30 cellular contexts compared by ENCODE assay signal in the genomic region with DNA sequence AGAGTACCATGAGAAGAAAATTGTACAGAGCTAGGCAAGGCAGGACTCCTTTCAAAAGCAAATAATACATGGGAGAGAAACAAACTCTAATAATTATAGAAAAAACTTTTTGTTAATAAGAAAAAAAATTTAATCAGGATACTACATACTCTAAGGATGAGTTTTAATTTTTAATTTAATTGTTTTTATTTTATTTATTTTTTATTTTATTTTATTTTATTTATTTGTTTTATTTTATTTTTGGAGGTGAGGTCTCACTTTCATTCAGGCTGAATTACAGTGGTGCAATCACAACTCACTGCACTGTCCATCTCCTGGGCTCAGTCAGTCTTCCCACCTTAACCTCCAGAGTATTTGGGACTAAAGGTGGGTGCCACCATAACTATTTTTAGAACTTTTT.
DNase-seq lines count a peak whose midpoint lies in the region; ATAC-seq, FAIRE-seq and TF ChIP-seq lines count a peak whose summit lies in the region.
"Had no signal": no experiment of that assay in that cellular context is flagged by ENCODE, and none has a peak within 500 bp of the region (broad histone marks: within the 10 kb centered on the region; RNA-seq: fewer than 3 reads in every experiment).

No MANE protein-coding gene starts in this region.

- H3K9me3 Mint-ChIP-seq in WTC11 = no peaks in the 10 kb centered on the region
- H3K9me3 Mint-ChIP-seq: CD4-positive, alpha-beta T cell; CD8-positive, alpha-beta memory T cell had no signal

- CTCF ChIA-PET in WTC11 (lab: Charles Lee) = no interaction called here

- no peak for TF ChIP-seq CTCF in WTC11 (IDR thresholded peaks at IDR 0.05)

- no peaks in the 10 kb centered on the region for H3K36me3 Mint-ChIP-seq in WTC11
- H3K36me3 Mint-ChIP-seq: CD14-positive monocyte; CD4-positive, alpha-beta memory T cell; CD4-positive, CD25-positive, alpha-beta regulatory T cell; CD8-positive, alpha-beta memory T cell; CD8-positive, alpha-beta T cell had no signal

- no peak overlapping the region for H3K27ac Mint-ChIP-seq in WTC11
- H3K27ac Mint-ChIP-seq: B cell; CD14-positive monocyte; CD4-positive, alpha-beta memory T cell; CD4-positive, alpha-beta T cell; CD4-positive, CD25-positive, alpha-beta regulatory T cell; CD8-positive, alpha-beta memory T cell; CD8-positive, alpha-beta T cell had no signal

- POLR2A ChIA-PET in WTC11 (lab: Charles Lee) = no interaction called here

- FAIRE-seq in G401.6 (lab: Jason Lieb, UNC) (peak; percentile 89), RCC 7860 (lab: Jason Lieb, UNC) (peak; percentile 57)
- FAIRE-seq: A204.1, A549, D721Med had no signal

- ATAC-seq in WTC11 (no peak), left ventricle myocardium superior (no peak)
- ATAC-seq: A549; CD8-positive, alpha-beta T cell had no signal

- DNase-seq in RCC 7860 (ENCODE audit: low spot score) (no peak), WTC11 (ENCODE audit: low spot score) (no peak), left ventricle myocardium superior (no peak), 8988T (no peak)
- DNase-seq in activated T-cell treated with anti-CD3 and anti-CD28 coated beads, Interleukin-2, amount 50 U/mL, for 48 hours = no peak
- DNase-seq: ACHN; AML-193; BE2C; C1 segment of cervical spinal cord; Caco-2; Calu3; CD4-positive, alpha-beta memory T cell; CD4-positive, alpha-beta T cell; CD4-positive, CD25-positive, alpha-beta regulatory T cell; CD8-positive, alpha-beta memory T cell; CD8-positive, alpha-beta T cell; COR-L47; DMS 273 treated with DMSO at 0.1 percent for 48 hours; DMS153; DMS53; DMS79; DMS79 treated with DMSO at 0.1 percent for 48 hours; DND-41; EL had no signal

- no peak overlapping the region for H3K4me3 Mint-ChIP-seq in WTC11
- H3K4me3 Mint-ChIP-seq: B cell; CD14-positive monocyte; CD4-positive, alpha-beta memory T cell; CD4-positive, alpha-beta T cell; CD4-positive, CD25-positive, alpha-beta regulatory T cell; CD8-positive, alpha-beta memory T cell; CD8-positive, alpha-beta T cell had no signal

- H3K27me3 Mint-ChIP-seq in WTC11 (ENCODE audit: low read depth) = no peaks in the 10 kb centered on the region
- H3K27me3 Mint-ChIP-seq: B cell; CD4-positive, alpha-beta memory T cell; CD4-positive, alpha-beta T cell; CD4-positive, CD25-positive, alpha-beta regulatory T cell; CD8-positive, alpha-beta memory T cell had no signal

- H3K4me1 Mint-ChIP-seq in WTC11 = no peaks in the 10 kb centered on the region
- H3K4me1 Mint-ChIP-seq: B cell; CD14-positive monocyte; CD4-positive, alpha-beta memory T cell; CD4-positive, CD25-positive, alpha-beta regulatory T cell; CD8-positive, alpha-beta memory T cell had no signal

- intact Hi-C loops in left ventricle myocardium superior (cut with micrococcal nuclease) = no loop called here

TF ChIP-seq in WTC11, 78 proteins besides CTCF, POLR2A, EP300 and RAD21:
- TF ChIP-seq, protein P1, sequence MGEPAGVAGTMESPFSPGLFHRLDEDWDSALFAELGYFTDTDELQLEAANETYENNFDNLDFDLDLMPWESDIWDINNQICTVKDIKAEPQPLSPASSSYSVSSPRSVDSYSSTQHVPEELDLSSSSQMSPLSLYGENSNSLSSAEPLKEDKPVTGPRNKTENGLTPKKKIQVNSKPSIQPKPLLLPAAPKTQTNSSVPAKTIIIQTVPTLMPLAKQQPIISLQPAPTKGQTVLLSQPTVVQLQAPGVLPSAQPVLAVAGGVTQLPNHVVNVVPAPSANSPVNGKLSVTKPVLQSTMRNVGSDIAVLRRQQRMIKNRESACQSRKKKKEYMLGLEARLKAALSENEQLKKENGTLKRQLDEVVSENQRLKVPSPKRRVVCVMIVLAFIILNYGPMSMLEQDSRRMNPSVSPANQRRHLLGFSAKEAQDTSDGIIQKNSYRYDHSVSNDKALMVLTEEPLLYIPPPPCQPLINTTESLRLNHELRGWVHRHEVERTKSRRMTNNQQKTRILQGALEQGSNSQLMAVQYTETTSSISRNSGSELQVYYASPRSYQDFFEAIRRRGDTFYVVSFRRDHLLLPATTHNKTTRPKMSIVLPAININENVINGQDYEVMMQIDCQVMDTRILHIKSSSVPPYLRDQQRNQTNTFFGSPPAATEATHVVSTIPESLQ (CRISPR knock-in tag; IDR thresholded peaks at IDR 0.05) = no peak
- TF ChIP-seq, protein P2, sequence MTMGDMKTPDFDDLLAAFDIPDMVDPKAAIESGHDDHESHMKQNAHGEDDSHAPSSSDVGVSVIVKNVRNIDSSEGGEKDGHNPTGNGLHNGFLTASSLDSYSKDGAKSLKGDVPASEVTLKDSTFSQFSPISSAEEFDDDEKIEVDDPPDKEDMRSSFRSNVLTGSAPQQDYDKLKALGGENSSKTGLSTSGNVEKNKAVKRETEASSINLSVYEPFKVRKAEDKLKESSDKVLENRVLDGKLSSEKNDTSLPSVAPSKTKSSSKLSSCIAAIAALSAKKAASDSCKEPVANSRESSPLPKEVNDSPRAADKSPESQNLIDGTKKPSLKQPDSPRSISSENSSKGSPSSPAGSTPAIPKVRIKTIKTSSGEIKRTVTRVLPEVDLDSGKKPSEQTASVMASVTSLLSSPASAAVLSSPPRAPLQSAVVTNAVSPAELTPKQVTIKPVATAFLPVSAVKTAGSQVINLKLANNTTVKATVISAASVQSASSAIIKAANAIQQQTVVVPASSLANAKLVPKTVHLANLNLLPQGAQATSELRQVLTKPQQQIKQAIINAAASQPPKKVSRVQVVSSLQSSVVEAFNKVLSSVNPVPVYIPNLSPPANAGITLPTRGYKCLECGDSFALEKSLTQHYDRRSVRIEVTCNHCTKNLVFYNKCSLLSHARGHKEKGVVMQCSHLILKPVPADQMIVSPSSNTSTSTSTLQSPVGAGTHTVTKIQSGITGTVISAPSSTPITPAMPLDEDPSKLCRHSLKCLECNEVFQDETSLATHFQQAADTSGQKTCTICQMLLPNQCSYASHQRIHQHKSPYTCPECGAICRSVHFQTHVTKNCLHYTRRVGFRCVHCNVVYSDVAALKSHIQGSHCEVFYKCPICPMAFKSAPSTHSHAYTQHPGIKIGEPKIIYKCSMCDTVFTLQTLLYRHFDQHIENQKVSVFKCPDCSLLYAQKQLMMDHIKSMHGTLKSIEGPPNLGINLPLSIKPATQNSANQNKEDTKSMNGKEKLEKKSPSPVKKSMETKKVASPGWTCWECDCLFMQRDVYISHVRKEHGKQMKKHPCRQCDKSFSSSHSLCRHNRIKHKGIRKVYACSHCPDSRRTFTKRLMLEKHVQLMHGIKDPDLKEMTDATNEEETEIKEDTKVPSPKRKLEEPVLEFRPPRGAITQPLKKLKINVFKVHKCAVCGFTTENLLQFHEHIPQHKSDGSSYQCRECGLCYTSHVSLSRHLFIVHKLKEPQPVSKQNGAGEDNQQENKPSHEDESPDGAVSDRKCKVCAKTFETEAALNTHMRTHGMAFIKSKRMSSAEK (CRISPR knock-in tag; IDR thresholded peaks at IDR 0.05; ENCODE audit: borderline replicate concordance) = no peak
- TF ChIP-seq HMGA2 (CRISPR knock-in tag; IDR thresholded peaks at IDR 0.05) = peak; percentile 91
- TF ChIP-seq, protein P3, sequence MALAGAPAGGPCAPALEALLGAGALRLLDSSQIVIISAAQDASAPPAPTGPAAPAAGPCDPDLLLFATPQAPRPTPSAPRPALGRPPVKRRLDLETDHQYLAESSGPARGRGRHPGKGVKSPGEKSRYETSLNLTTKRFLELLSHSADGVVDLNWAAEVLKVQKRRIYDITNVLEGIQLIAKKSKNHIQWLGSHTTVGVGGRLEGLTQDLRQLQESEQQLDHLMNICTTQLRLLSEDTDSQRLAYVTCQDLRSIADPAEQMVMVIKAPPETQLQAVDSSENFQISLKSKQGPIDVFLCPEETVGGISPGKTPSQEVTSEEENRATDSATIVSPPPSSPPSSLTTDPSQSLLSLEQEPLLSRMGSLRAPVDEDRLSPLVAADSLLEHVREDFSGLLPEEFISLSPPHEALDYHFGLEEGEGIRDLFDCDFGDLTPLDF (CRISPR knock-in tag; IDR thresholded peaks at IDR 0.05) = no peak
TF ChIP-seq in WTC11: peak in this region for 1.
